Comparison of ENCODE assay signal across 13 cellular contexts in the genomic region with DNA sequence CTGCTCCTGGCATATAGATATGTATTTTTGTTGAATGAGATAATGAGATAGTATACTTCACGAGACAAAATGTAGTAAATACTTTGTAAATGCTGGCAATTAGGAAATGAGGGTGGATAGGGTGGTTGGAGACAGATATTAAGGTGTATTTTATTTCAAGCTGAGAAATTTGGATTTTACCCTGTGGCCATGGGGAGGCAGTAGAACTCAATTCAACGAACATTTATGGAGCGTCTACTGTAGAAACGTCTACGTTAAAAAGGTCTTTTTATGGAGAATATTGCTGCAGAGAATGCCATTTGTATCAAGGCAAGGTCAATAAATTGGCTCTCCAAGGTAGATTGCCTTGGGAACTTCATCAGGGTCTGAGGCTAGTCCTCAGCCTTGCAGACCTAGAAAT. TPM values are rescaled to one million over a fixed set of nuclear protein-coding genes. Genes with fewer than 3 reads are reported as not detected.
A peak's percentile ranks its signal among the peaks of the same experiment; 100 is the strongest.
DNase-seq lines count a peak whose midpoint lies in the region; ATAC-seq and TF ChIP-seq lines count a peak whose summit lies in the region.
"Had no signal": no experiment of that assay in that cellular context is flagged by ENCODE, and none has a peak within 500 bp of the region (broad histone marks: within the 10 kb centered on the region; RNA-seq: fewer than 3 reads in every experiment).

No MANE protein-coding gene starts in this region.

- H3K27ac Mint-ChIP-seq in neural progenitor cell: no peak overlapping the region
- H3K27ac Mint-ChIP-seq: activated B cell treated with CpG ODN at 0.5 μM for 24 hours had no signal

- H3K27ac ChIP-seq in dorsolateral prefrontal cortex: no peak overlapping the region
- H3K27ac ChIP-seq in neural progenitor cell: no peak overlapping the region
- H3K27ac ChIP-seq in Peyer's patch: no peak overlapping the region
- H3K27ac ChIP-seq in right cardiac atrium (ENCODE audit: low read length): no peak overlapping the region

- no peaks in the 10 kb centered on the region for H3F3A ChIP-seq in neural progenitor cell (ENCODE audit: low read depth)

- H3K36me3 Mint-ChIP-seq in neural progenitor cell: no peaks in the 10 kb centered on the region

- H3K4me1 ChIP-seq in neural progenitor cell: no peaks in the 10 kb centered on the region
- H3K4me1 ChIP-seq in Peyer's patch: no peaks in the 10 kb centered on the region
- H3K4me1 ChIP-seq in right cardiac atrium (ENCODE audit: control insufficient read depth, insufficient read depth, low read length): no peaks in the 10 kb centered on the region

- no peak overlapping the region for H3K9ac ChIP-seq in neural progenitor cell

- DNase-seq in GM12864 (ENCODE audit: low read depth) (no peak), NB4 (ENCODE audit: low read depth) (peak; percentile 23), dorsolateral prefrontal cortex (no peak), neural progenitor cell (ENCODE audit: low spot score) (no peak), Peyer's patch (no peak), right cardiac atrium (no peak)
- DNase-seq: activated B cell treated with CpG ODN at 0.5 μM for 24 hours, cortex of kidney, GOT3, midbrain, NCI-H1092 treated with DMSO at 0.1 percent for 48 hours, RPMI8226 had no signal

- intact Hi-C loops in dorsolateral prefrontal cortex (cut with DNase I): loop anchor here in 1 of 2 donors (5.0 kb wide), 1 partner anchor 304 kb away; no protein-coding TSS in a partner anchor
- intact Hi-C loops in right cardiac atrium (cut with DNase I): no loop called here

- no peak overlapping the region for H3K4me2 ChIP-seq in neural progenitor cell

- 35% methylated on average over 5 of the region's 5 CpGs for WGBS in right cardiac atrium

- no peaks in the 10 kb centered on the region for H3K9me3 Mint-ChIP-seq in neural progenitor cell
- H3K9me3 Mint-ChIP-seq: activated B cell treated with CpG ODN at 0.5 μM for 24 hours had no signal

- H3K4me3 ChIP-seq in GM12864 (ENCODE audit: low read depth, low read length) (no peak overlapping the region), NB4 (ENCODE audit: low read depth, low read length) (no peak overlapping the region), dorsolateral prefrontal cortex (peak overlapping the region in 3 of 59 donors; percentile 19 to 30 (median 24)), neural progenitor cell (no peak overlapping the region), Peyer's patch (no peak overlapping the region), right cardiac atrium (ENCODE audit: low read length) (no peak overlapping the region)

- H3K9me3 ChIP-seq in neural progenitor cell (ENCODE audit: low read depth): no peaks in the 10 kb centered on the region
- H3K9me3 ChIP-seq in Peyer's patch: no peaks in the 10 kb centered on the region
- no peaks in the 10 kb centered on the region for H3K9me3 ChIP-seq in right cardiac atrium (ENCODE audit: control insufficient read depth, low read length)

- TF ChIP-seq POLR2A in NB4 (IDR thresholded peaks at IDR 0.05; ENCODE audit: extremely low read depth, insufficient read length) (no peak), Peyer's patch (IDR thresholded peaks at IDR 0.05) (no peak)

- no peak for ATAC-seq in HG03457 (IDR thresholded peaks at IDR 0.05; ENCODE audit: unreplicated experiment)
- ATAC-seq in right cardiac atrium: no peak

- no peaks in the 10 kb centered on the region for H3K4me1 Mint-ChIP-seq in neural progenitor cell
- H3K4me1 Mint-ChIP-seq: activated B cell treated with CpG ODN at 0.5 μM for 24 hours had no signal

- no peaks in the 10 kb centered on the region for H3K79me2 ChIP-seq in neural progenitor cell (ENCODE audit: low read depth)

- no peak overlapping the region for H2AFZ ChIP-seq in neural progenitor cell (replicated peaks)

- H3K27me3 ChIP-seq in dorsolateral prefrontal cortex (no peaks in the 10 kb centered on the region), neural progenitor cell (no peaks in the 10 kb centered on the region), Peyer's patch (no peaks in the 10 kb centered on the region), right cardiac atrium (ENCODE audit: control insufficient read depth, insufficient read depth) (no peaks in the 10 kb centered on the region)

- peaks cover 6% of the 10 kb centered on the region for H3K27me3 Mint-ChIP-seq in neural progenitor cell (ENCODE audit: insufficient read depth, low read depth)

- TF ChIP-seq CTCF in GM12864 (IDR thresholded peaks at IDR 0.05; ENCODE audit: low read depth, low read length, missing control alignments): peak; percentile 27
- TF ChIP-seq CTCF in NB4 (IDR thresholded peaks at IDR 0.05; ENCODE audit: low read depth, low read length): peak; percentile 16
- peak in 55 of 56 donors; percentile 18 to 72 (median 48) for TF ChIP-seq CTCF in dorsolateral prefrontal cortex (IDR thresholded peaks at IDR 0.05 in 54 of 56, conservative IDR thresholded peaks at IDR 0.05 in 2 of 56; ENCODE audit: low read depth in 1 of 56, partially characterized antibody in 56 of 56)
- TF ChIP-seq CTCF in neural progenitor cell (IDR thresholded peaks at IDR 0.05): peak; percentile 54
- peak in 3 of 6 experiments; percentile 64 to 68 (median 66) for TF ChIP-seq CTCF in Peyer's patch (IDR thresholded peaks at IDR 0.05)

- no peaks in the 10 kb centered on the region for H4K20me1 ChIP-seq in neural progenitor cell (ENCODE audit: low read depth)

- H3K4me3 Mint-ChIP-seq in neural progenitor cell: no peak overlapping the region
- H3K4me3 Mint-ChIP-seq: activated B cell treated with CpG ODN at 0.5 μM for 24 hours had no signal

- H3K36me3 ChIP-seq in neural progenitor cell: no peaks in the 10 kb centered on the region
- no peaks in the 10 kb centered on the region for H3K36me3 ChIP-seq in Peyer's patch

RNA-seq across cellular contexts. Expression of gene RALGPS1, which starts 21.5 kb away (rescaled TPM):
- total RNA-seq in dorsolateral prefrontal cortex (10 to 100 TPM; 49.6 to 99.1 (median 71.8) TPM), neural progenitor cell (ENCODE audit: low replicate concordance) (21.3 and 30.7 TPM in 2 replicates), Peyer's patch (100 to 1,000 TPM in 3 of 4 donors, 10 to 100 TPM in 1; 38.8 to 158 (median 141) TPM), right cardiac atrium (10 to 100 TPM; 11.9 to 19.5 (median 17.5) TPM)
- 10.8 TPM for polyA plus RNA-seq in right cardiac atrium

RNA-seq across cellular contexts. Expression of gene ZBTB34, which starts 32.6 kb away (rescaled TPM):
- total RNA-seq in dorsolateral prefrontal cortex: 10 to 100 TPM in 119 of 120 experiments, 1 to 10 TPM in 1; 9.1 to 17.6 (median 13.2) TPM
- total RNA-seq in neural progenitor cell (ENCODE audit: low replicate concordance): 17.4 and 21.9 TPM in 2 replicates
- 10 to 100 TPM in 3 of 4 donors, 1 to 10 TPM in 1; 7.4 to 12.3 (median 10.6) TPM for total RNA-seq in Peyer's patch
- 1 to 10 TPM; 5.2 to 6.0 (median 5.4) TPM for total RNA-seq in right cardiac atrium
- 2.4 TPM for polyA plus RNA-seq in right cardiac atrium
